8 cellular contexts compared by ENCODE assay signal in genomic region chr7:139340037-139340807, GRCh38. TPM values are rescaled to one million over a fixed set of nuclear protein-coding genes. Genes with fewer than 3 reads are reported as not detected.
DNase-seq lines count a peak whose midpoint lies in the region; ATAC-seq and TF ChIP-seq lines count a peak whose summit lies in the region.

No MANE protein-coding gene starts in this region.

- H3K27me3 Mint-ChIP-seq in dendritic cell treated with granulocyte-macrophage colony-stimulating factor and Interleukin-4, amounts not matched to agents 40 ng/mL and 50 ng/mL, for 4 days: no peaks in the 10 kb centered on the region

- ATAC-seq in GM19397 (IDR thresholded peaks at IDR 0.05; ENCODE audit: unreplicated experiment) (peak; percentile 83), HG03565 (IDR thresholded peaks at IDR 0.05; ENCODE audit: unreplicated experiment) (peak; percentile 80), left lung (peak; percentile 81)

- H3K9me3 Mint-ChIP-seq in dendritic cell treated with granulocyte-macrophage colony-stimulating factor and Interleukin-4, amounts not matched to agents 40 ng/mL and 50 ng/mL, for 4 days: no peaks in the 10 kb centered on the region

- H3K27ac Mint-ChIP-seq in dendritic cell treated with granulocyte-macrophage colony-stimulating factor and Interleukin-4, amounts not matched to agents 40 ng/mL and 50 ng/mL, for 4 days: peak overlapping the region; percentile 100

- H3K4me1 ChIP-seq in left lung: peaks cover 5 to 17% of the 10 kb centered on the region in 2 donors

- intact Hi-C loops in dendritic cell treated with granulocyte-macrophage colony-stimulating factor and Interleukin-4, amounts not matched to agents 40 ng/mL and 50 ng/mL, for 4 days (cut with micrococcal nuclease): loop anchor here (2.0 kb wide), 2 partner anchors 109 to 231 kb away; partner anchors contain the start of genes UBN2 and ZC3HAV1
- intact Hi-C loops in left lung (cut with DNase I): no loop called here

- DNase-seq in CD1c-positive myeloid dendritic cell (ENCODE audit: extremely low spot score) (peak; percentile 100), NCI-H748 (lab: John Stamatoyannopoulos, UW; ENCODE audit: unreplicated experiment) (peak; percentile 99), left lung (peak; percentile 97 to 99)
- DNase-seq in activated CD4-positive, alpha-beta T cell treated with anti-CD3 and anti-CD28 coated beads, Interleukin-2, amount 50 U/mL, for 24 hours (ENCODE audit: low read depth in 1 of 2, low spot score in 1 of 2): peak; percentile 98 to 99
- peak; percentile 99 for DNase-seq in stimulated activated CD4-positive, alpha-beta T cell treated with anti-CD3 and anti-CD28 coated beads, Interleukin-2, amount 100 ng/mL, for 4 hours (ENCODE audit: low read depth)

- H3K27me3 ChIP-seq in left lung: no peaks in the 10 kb centered on the region

- peaks cover 0 to 5% of the 10 kb centered on the region in 2 donors for H3K9me3 ChIP-seq in left lung

- H3K4me1 Mint-ChIP-seq in dendritic cell treated with granulocyte-macrophage colony-stimulating factor and Interleukin-4, amounts not matched to agents 40 ng/mL and 50 ng/mL, for 4 days (ENCODE audit: low read depth): peaks cover 24% of the 10 kb centered on the region

- H3K4me3 ChIP-seq in left lung: peak overlapping the region; percentile 58 to 73

- peak overlapping the region; percentile 86 for H3K4me3 Mint-ChIP-seq in dendritic cell treated with granulocyte-macrophage colony-stimulating factor and Interleukin-4, amounts not matched to agents 40 ng/mL and 50 ng/mL, for 4 days

- peaks cover 21% of the 10 kb centered on the region for H3K36me3 Mint-ChIP-seq in dendritic cell treated with granulocyte-macrophage colony-stimulating factor and Interleukin-4, amounts not matched to agents 40 ng/mL and 50 ng/mL, for 4 days (ENCODE audit: low read depth)

- peak overlapping the region; percentile 100 for H3K27ac ChIP-seq in left lung

- TF ChIP-seq CTCF in left lung (IDR thresholded peaks at IDR 0.05): peak; percentile 60 to 65

- peaks cover 0 to under 1% of the 10 kb centered on the region in 2 donors for H3K36me3 ChIP-seq in left lung

RNA-seq across cellular contexts. Expression of gene FMC1, which starts 0.9 kb away (rescaled TPM):
- 10 to 100 TPM; 11.1 to 15.7 TPM for total RNA-seq in left lung

RNA-seq across cellular contexts. Expression of gene LUC7L2, which starts 19.5 kb away (rescaled TPM):
- 10 to 100 TPM; 67.2 to 76.6 TPM for total RNA-seq in left lung

Comparison
In these comparisons a context has a peak if more than half of its experiments do, and no peak if none do; other contexts are left out.
1. Peak in every context shown above with its lines: DNase-seq, ATAC-seq, H3K4me3 ChIP-seq and H3K27ac ChIP-seq.